In the genomic region with DNA sequence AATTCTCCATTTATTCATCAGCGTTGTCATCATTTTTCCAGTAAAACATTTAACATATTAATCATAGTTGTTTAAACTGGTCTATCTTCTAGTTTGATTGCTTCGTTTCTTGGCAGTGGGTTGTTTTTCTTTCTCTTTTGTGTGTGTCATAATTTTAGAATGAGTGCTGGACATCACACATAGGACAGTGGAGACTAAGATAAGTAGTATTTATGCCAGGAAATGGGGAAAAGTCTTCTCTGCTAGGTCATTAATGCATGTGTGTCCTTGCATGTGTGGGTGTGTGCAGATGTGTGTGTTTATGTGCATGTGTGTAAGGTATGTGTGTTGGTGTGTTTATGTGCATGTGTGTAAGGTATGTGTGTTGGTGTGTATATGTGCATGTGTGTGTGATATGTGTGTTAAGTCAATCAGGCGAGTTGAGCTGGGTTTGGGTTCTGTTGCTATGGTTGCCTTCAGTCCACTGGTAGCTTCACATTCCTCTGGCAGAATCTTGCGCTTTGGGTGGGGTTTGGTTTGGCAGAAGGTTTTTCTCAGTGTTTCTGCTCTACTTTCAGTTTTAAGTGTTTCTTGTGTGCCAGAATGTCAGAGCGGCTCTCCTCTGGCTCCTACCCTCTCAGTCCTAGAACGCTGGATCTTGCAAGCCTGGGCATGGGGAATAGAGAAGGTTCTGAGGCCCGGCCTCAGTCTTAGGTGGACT, we compare ENCODE assay signal across 1 cellular context.
TF ChIP-seq lines count a peak whose summit lies in the region.

No MANE protein-coding gene starts in this region.

TF ChIP-seq in WTC11, 78 proteins besides CTCF, POLR2A, EP300 and RAD21 (continued from another document):
- TF ChIP-seq, protein P1, sequence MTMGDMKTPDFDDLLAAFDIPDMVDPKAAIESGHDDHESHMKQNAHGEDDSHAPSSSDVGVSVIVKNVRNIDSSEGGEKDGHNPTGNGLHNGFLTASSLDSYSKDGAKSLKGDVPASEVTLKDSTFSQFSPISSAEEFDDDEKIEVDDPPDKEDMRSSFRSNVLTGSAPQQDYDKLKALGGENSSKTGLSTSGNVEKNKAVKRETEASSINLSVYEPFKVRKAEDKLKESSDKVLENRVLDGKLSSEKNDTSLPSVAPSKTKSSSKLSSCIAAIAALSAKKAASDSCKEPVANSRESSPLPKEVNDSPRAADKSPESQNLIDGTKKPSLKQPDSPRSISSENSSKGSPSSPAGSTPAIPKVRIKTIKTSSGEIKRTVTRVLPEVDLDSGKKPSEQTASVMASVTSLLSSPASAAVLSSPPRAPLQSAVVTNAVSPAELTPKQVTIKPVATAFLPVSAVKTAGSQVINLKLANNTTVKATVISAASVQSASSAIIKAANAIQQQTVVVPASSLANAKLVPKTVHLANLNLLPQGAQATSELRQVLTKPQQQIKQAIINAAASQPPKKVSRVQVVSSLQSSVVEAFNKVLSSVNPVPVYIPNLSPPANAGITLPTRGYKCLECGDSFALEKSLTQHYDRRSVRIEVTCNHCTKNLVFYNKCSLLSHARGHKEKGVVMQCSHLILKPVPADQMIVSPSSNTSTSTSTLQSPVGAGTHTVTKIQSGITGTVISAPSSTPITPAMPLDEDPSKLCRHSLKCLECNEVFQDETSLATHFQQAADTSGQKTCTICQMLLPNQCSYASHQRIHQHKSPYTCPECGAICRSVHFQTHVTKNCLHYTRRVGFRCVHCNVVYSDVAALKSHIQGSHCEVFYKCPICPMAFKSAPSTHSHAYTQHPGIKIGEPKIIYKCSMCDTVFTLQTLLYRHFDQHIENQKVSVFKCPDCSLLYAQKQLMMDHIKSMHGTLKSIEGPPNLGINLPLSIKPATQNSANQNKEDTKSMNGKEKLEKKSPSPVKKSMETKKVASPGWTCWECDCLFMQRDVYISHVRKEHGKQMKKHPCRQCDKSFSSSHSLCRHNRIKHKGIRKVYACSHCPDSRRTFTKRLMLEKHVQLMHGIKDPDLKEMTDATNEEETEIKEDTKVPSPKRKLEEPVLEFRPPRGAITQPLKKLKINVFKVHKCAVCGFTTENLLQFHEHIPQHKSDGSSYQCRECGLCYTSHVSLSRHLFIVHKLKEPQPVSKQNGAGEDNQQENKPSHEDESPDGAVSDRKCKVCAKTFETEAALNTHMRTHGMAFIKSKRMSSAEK (CRISPR knock-in tag; IDR thresholded peaks at IDR 0.05; ENCODE audit: borderline replicate concordance), result no peak
- no peak for TF ChIP-seq IRF2 (CRISPR knock-in tag; IDR thresholded peaks at IDR 0.05; ENCODE audit: borderline replicate concordance, low read depth)
- TF ChIP-seq PRRX2 (CRISPR knock-in tag; IDR thresholded peaks at IDR 0.05), result no peak
- no peak for TF ChIP-seq MXD4 (CRISPR knock-in tag; IDR thresholded peaks at IDR 0.05; ENCODE audit: borderline replicate concordance)
- TF ChIP-seq, protein P2, sequence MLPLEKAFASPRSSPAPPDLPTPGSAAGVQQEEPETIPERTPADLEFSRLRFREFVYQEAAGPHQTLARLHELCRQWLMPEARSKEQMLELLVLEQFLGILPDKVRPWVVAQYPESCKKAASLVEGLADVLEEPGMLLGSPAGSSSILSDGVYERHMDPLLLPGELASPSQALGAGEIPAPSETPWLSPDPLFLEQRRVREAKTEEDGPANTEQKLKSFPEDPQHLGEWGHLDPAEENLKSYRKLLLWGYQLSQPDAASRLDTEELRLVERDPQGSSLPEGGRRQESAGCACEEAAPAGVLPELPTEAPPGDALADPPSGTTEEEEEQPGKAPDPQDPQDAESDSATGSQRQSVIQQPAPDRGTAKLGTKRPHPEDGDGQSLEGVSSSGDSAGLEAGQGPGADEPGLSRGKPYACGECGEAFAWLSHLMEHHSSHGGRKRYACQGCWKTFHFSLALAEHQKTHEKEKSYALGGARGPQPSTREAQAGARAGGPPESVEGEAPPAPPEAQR (CRISPR knock-in tag; IDR thresholded peaks at IDR 0.05), result no peak
TF ChIP-seq in WTC11: peak in this region for 0.
